ENCODE assay signal across 8 cellular contexts in the genomic region with DNA sequence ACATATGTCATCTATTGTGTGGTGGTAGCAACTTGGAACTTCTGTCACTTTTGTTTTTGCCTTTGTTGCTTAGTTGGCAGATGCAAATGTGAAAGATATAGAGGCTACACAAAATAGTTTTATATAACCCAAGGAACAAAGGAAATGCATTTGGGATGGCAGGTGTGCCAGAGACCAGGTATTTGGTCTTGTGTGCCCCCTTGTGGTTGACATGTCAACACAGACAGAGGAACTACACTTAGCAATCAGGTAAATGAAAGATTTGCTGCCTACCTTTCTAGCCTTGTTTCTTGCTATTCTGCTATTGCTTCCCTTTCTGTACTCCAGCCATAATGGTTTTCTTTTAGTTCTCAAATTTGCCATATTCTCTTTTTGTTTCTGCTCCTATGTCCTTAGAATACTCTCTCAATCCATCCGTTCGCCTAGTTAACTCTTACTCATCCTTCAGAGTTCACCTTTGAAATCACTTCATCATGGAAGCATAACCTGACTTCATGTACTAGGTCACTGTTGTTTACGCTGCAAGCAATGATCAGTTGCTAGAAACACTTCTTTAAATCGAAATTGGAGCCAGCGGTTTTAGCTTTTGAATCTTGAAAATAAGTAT.
DNase-seq lines count a peak whose midpoint lies in the region; ATAC-seq and TF ChIP-seq lines count a peak whose summit lies in the region.

No MANE protein-coding gene starts in this region.

- no peaks in the 10 kb centered on the region for H4K20me1 ChIP-seq in PC-9 (ENCODE audit: insufficient read depth)

- H3K27ac Mint-ChIP-seq in glutamatergic neuron (ENCODE audit: unreplicated experiment), result no peak overlapping the region
- H3K27ac Mint-ChIP-seq in CD14-positive monocyte, result no peak overlapping the region

- H3K79me2 ChIP-seq in PC-9 (ENCODE audit: low read depth), result no peaks in the 10 kb centered on the region

- POLR2A ChIA-PET in PC-9 (lab: Charles Lee; ENCODE audit: unreplicated experiment), result no interaction called here

- no peak overlapping the region for H2AFZ ChIP-seq in PC-9

- H3K4me2 ChIP-seq in PC-9, result no peak overlapping the region

- no peaks in the 10 kb centered on the region; the same call in 1 of the 2 replicates for H3K9me3 ChIP-seq in PC-9 (ENCODE audit: insufficient read depth, low read depth)

- H3K4me1 ChIP-seq in PC-9 (replicated peaks; ENCODE audit: insufficient read depth), result no peaks in the 10 kb centered on the region

- H3K27ac ChIP-seq in PC-9, result no peak overlapping the region

- H3K36me3 Mint-ChIP-seq in glutamatergic neuron (ENCODE audit: unreplicated experiment) (peaks cover 6% of the 10 kb centered on the region), CD14-positive monocyte (no peaks in the 10 kb centered on the region)

- H3K9me2 ChIP-seq in PC-9 (ENCODE audit: insufficient read depth), result no peaks in the 10 kb centered on the region

- H3K9me3 Mint-ChIP-seq in glutamatergic neuron (ENCODE audit: unreplicated experiment), result peaks cover 4% of the 10 kb centered on the region
- H3K9me3 Mint-ChIP-seq in CD14-positive monocyte, result peaks cover 3 to 22% (median 11%) of the 10 kb centered on the region in 7 donors

- H3K4me3 ChIP-seq in PC-9, result no peak overlapping the region

- H3K4me3 Mint-ChIP-seq in glutamatergic neuron (ENCODE audit: unreplicated experiment) (no peak overlapping the region), CD14-positive monocyte (no peak overlapping the region)

- no peaks in the 10 kb centered on the region for H3F3A ChIP-seq in PC-9 (ENCODE audit: insufficient read depth, low read depth)

- DNase-seq in DMS 273 (lab: John Stamatoyannopoulos, UW; ENCODE audit: unreplicated experiment) (peak; percentile 48), DMS 273 treated with DMSO at 0.1 percent for 48 hours (lab: John Stamatoyannopoulos, UW) (no peak), PC-9 (peak in 1 of 2 experiments; percentile 44), glutamatergic neuron (no peak), CD14-positive monocyte (ENCODE audit: low spot score) (no peak)
- no peak for DNase-seq in activated naive CD4-positive, alpha-beta T cell treated with anti-CD3 and anti-CD28 coated beads, Interleukin-2, amount 50 U/mL, for 16 hours

- H3K36me3 ChIP-seq in PC-9 (ENCODE audit: low read depth), result no peaks in the 10 kb centered on the region

- ATAC-seq in HG02678 (IDR thresholded peaks at IDR 0.05; ENCODE audit: unreplicated experiment) (peak; percentile 65), HG03039 (IDR thresholded peaks at IDR 0.05; ENCODE audit: unreplicated experiment) (no peak)

- H3K4me1 Mint-ChIP-seq in glutamatergic neuron (ENCODE audit: low read depth, unreplicated experiment) (no peaks in the 10 kb centered on the region), CD14-positive monocyte (no peaks in the 10 kb centered on the region)

- peaks cover 2% of the 10 kb centered on the region for H3K27me3 Mint-ChIP-seq in glutamatergic neuron (ENCODE audit: unreplicated experiment)
- H3K27me3 Mint-ChIP-seq in CD14-positive monocyte (ENCODE audit: low read depth in 3 of 3), result no peaks in the 10 kb centered on the region

- intact Hi-C loops in PC-9 (cut with micrococcal nuclease; ENCODE audit: unreplicated experiment), result loop anchor here (1.0 kb wide), 2 partner anchors 77 to 362 kb away; no protein-coding TSS in a partner anchor
- intact Hi-C loops in CD14-positive monocyte (cut with micrococcal nuclease), result no loop called here

- TF ChIP-seq CTCF in PC-9 (conservative IDR thresholded peaks at IDR 0.05) (peak; percentile 77), glutamatergic neuron (IDR thresholded peaks at IDR 0.05; ENCODE audit: partially characterized antibody, unreplicated experiment) (peak; percentile 39), CD14-positive monocyte (IDR thresholded peaks at IDR 0.05) (no peak)

- no TSS peak for BruUV-seq in PC-9 (replicated peaks; lab: Mats Ljungman, UMichigan)

- H3K27me3 ChIP-seq in PC-9 (ENCODE audit: insufficient read depth, low read depth), result no peaks in the 10 kb centered on the region

- CTCF ChIA-PET in PC-9 (lab: Charles Lee), result interaction anchor here (1.3 kb wide), 1 partner anchor 78 kb away, joined by 4 read pairs; no protein-coding TSS in a partner anchor
